In genomic region chr22:39545310-39546063, GRCh38 we compare ENCODE assay signal across 9 cellular contexts. TPM values are rescaled to one million over a fixed set of nuclear protein-coding genes. Genes with fewer than 3 reads are reported as not detected.
A peak's percentile ranks its signal among the peaks of the same experiment; 100 is the strongest.
DNase-seq lines count a peak whose midpoint lies in the region; ATAC-seq, FAIRE-seq and TF ChIP-seq lines count a peak whose summit lies in the region.
"Had no signal": no experiment of that assay in that cellular context is flagged by ENCODE, and none has a peak within 500 bp of the region (broad histone marks: within the 10 kb centered on the region; RNA-seq: fewer than 3 reads in every experiment).

No MANE protein-coding gene starts in this region.

- H3K36me3 Mint-ChIP-seq in activated CD4-positive, alpha-beta T cell treated with anti-CD3 and anti-CD28 coated beads, Interleukin-2, amount 10 ng/mL, durations not matched to agents 7 days and 5 days (ENCODE audit: low read depth): no peaks in the 10 kb centered on the region
- H3K36me3 Mint-ChIP-seq in HFFc6 (ENCODE audit: low read depth): no peaks in the 10 kb centered on the region

- H3K79me2 ChIP-seq in endothelial cell of umbilical vein (ENCODE audit: control insufficient read depth, insufficient read depth, low read length): no peaks in the 10 kb centered on the region

- peaks cover 18% of the 10 kb centered on the region for H3K4me1 Mint-ChIP-seq in activated CD4-positive, alpha-beta T cell treated with anti-CD3 and anti-CD28 coated beads, Interleukin-2, amount 10 ng/mL, durations not matched to agents 7 days and 5 days
- peaks cover 28% of the 10 kb centered on the region for H3K4me1 Mint-ChIP-seq in HFFc6 (ENCODE audit: low read depth)

- H3K9me1 ChIP-seq in endothelial cell of umbilical vein (replicated peaks; ENCODE audit: control insufficient read depth, extremely low read depth, insufficient read depth, low read length): no peaks in the 10 kb centered on the region

- H3K4me3 Mint-ChIP-seq in activated CD4-positive, alpha-beta T cell treated with anti-CD3 and anti-CD28 coated beads, Interleukin-2, amount 10 ng/mL, durations not matched to agents 7 days and 5 days: no peak overlapping the region
- H3K4me3 Mint-ChIP-seq in HFFc6: no peak overlapping the region

- TF ChIP-seq CTCF in HEK293 (tag by site-specific recombination; IDR thresholded peaks at IDR 0.05) (no peak), endothelial cell of umbilical vein (IDR thresholded peaks at IDR 0.05; ENCODE audit: extremely low read depth in 1 of 2, insufficient read depth in 1 of 2, low read depth in 1 of 2, low read length in 2 of 2) (no peak), HFFc6 (IDR thresholded peaks at IDR 0.05) (no peak)

- ATAC-seq in GM21825 (IDR thresholded peaks at IDR 0.05; ENCODE audit: unreplicated experiment): no peak

- no peak overlapping the region for H3K9ac ChIP-seq in endothelial cell of umbilical vein (replicated peaks; ENCODE audit: extremely low read depth, insufficient read depth, low read length)

- H3K36me3 ChIP-seq in HEK293 (ENCODE audit: control insufficient read depth in 2 of 2, insufficient read depth in 1 of 2, low read length in 2 of 2): no peaks in the 10 kb centered on the region
- H3K36me3 ChIP-seq in endothelial cell of umbilical vein (ENCODE audit: control insufficient read depth in 2 of 2, extremely low read depth in 1 of 2, insufficient read depth in 2 of 2, low read length in 2 of 2): no peaks in the 10 kb centered on the region

- no peak overlapping the region for H3K27ac Mint-ChIP-seq in activated CD4-positive, alpha-beta T cell treated with anti-CD3 and anti-CD28 coated beads, Interleukin-2, amount 10 ng/mL, durations not matched to agents 7 days and 5 days
- H3K27ac Mint-ChIP-seq in HFFc6: no peak overlapping the region

- peaks cover 37% of the 10 kb centered on the region for H3K27me3 Mint-ChIP-seq in activated CD4-positive, alpha-beta T cell treated with anti-CD3 and anti-CD28 coated beads, Interleukin-2, amount 10 ng/mL, durations not matched to agents 7 days and 5 days
- peaks cover 16% of the 10 kb centered on the region for H3K27me3 Mint-ChIP-seq in HFFc6 (ENCODE audit: insufficient read depth)

- no TSS peak for BruUV-seq in endothelial cell of umbilical vein (replicated peaks; lab: Mats Ljungman, UMichigan)

- no peaks in the 10 kb centered on the region for H3K27me3 ChIP-seq in endothelial cell of umbilical vein (ENCODE audit: control insufficient read depth in 2 of 2, insufficient read depth in 2 of 2, low read length in 2 of 2)

- CTCF ChIA-PET in HEK293 (lab: Yijun Ruan, JAX) (interaction anchor here (0.7 to 5.2 kb wide), 4 partner anchors 11 to 489 kb away, joined by 3 to 29 read pairs (median 4); no protein-coding TSS in a partner anchor), endothelial cell of umbilical vein (lab: Charles Lee) (interaction anchor here (0.6 to 4.2 kb wide), 5 partner anchors 257 to 1228 kb away, joined by 3 to 51 read pairs (median 4); no protein-coding TSS in a partner anchor)
- CTCF ChIA-PET in activated CD4-positive, alpha-beta T cell treated with anti-CD3 and anti-CD28 coated beads, Interleukin-2, amount 10 ng/mL, durations not matched to agents 7 days and 5 days (lab: Charles Lee): interaction anchor here (0.6 to 3.5 kb wide), 6 partner anchors 10 to 491 kb away, joined by 3 to 24 read pairs (median 4); no protein-coding TSS in a partner anchor

- dilution Hi-C loops in endothelial cell of umbilical vein (cut with MboI; ENCODE audit: extremely low pct_ligation_motif_present, low sequenced_read_pairs): no loop called here

- no peak overlapping the region for H3K4me3 ChIP-seq in HEK293 (ENCODE audit: low read depth, low read length)
- H3K4me3 ChIP-seq in endothelial cell of umbilical vein (replicated peaks in 1 of 3; ENCODE audit: insufficient read depth in 1 of 3, low read depth in 1 of 3, low read length in 3 of 3): no peak overlapping the region

- no peaks in the 10 kb centered on the region for H3K9me3 Mint-ChIP-seq in activated CD4-positive, alpha-beta T cell treated with anti-CD3 and anti-CD28 coated beads, Interleukin-2, amount 10 ng/mL, durations not matched to agents 7 days and 5 days
- no peaks in the 10 kb centered on the region for H3K9me3 Mint-ChIP-seq in HFFc6

- H3K9me3 ChIP-seq in HEK293 (ENCODE audit: control insufficient read depth, insufficient read depth, low read depth, low read length) (no peaks in the 10 kb centered on the region), endothelial cell of umbilical vein (replicated peaks; ENCODE audit: control insufficient read depth, insufficient read depth, low read length) (no peaks in the 10 kb centered on the region)

- POLR2A ChIA-PET in HEK293 (lab: Yijun Ruan, JAX): no interaction called here
- POLR2A ChIA-PET in activated CD4-positive, alpha-beta T cell treated with anti-CD3 and anti-CD28 coated beads, Interleukin-2, amount 10 ng/mL, durations not matched to agents 7 days and 5 days (lab: Charles Lee): interaction anchor here (0.6 kb wide), 1 partner anchor 709 kb away, joined by 3 read pairs; no protein-coding TSS in a partner anchor
- POLR2A ChIA-PET in endothelial cell of umbilical vein (lab: Charles Lee): no interaction called here

- FAIRE-seq in endothelial cell of umbilical vein (lab: Jason Lieb, UNC): peak; percentile 46

- no peak overlapping the region for H3K27ac ChIP-seq in HEK293 (ENCODE audit: extremely low read depth, low read depth, low read length)
- H3K27ac ChIP-seq in endothelial cell of umbilical vein (ENCODE audit: insufficient read depth, low read depth, low read length): no peak overlapping the region

- H2AFZ ChIP-seq in endothelial cell of umbilical vein (ENCODE audit: low read depth, low read length): no peak overlapping the region

- intact Hi-C loops in endothelial cell of umbilical vein (cut with micrococcal nuclease): no loop called here

- H3K4me2 ChIP-seq in endothelial cell of umbilical vein (ENCODE audit: insufficient read depth, low read length): no peak overlapping the region

- no peaks in the 10 kb centered on the region for H3K4me1 ChIP-seq in HEK293 (ENCODE audit: control insufficient read depth, insufficient read depth, low read length)
- H3K4me1 ChIP-seq in endothelial cell of umbilical vein (ENCODE audit: control insufficient read depth, extremely low read depth, insufficient read depth, low read length): no peaks in the 10 kb centered on the region

- TF ChIP-seq POLR2A in endothelial cell of umbilical vein (IDR thresholded peaks at IDR 0.05; ENCODE audit: low read depth, low read length): no peak

- DNase-seq in activated CD4-positive, alpha-beta T cell treated with anti-CD3 and anti-CD28 coated beads, Interleukin-2, amount 10 ng/mL, durations not matched to agents 7 days and 5 days: peak; percentile 66
- DNase-seq in endothelial cell of umbilical vein (ENCODE audit: low read depth, low spot score): peak; percentile 34
- peak; percentile 47 to 72 for DNase-seq in stimulated activated CD4-positive, alpha-beta T cell treated with anti-CD3 and anti-CD28 coated beads, Interleukin-4, amount 100 ng/mL, for 4 hours
- DNase-seq in occipital lobe (lab: John Stamatoyannopoulos, UW): no peak
- no peak for DNase-seq in HFFc6
- DNase-seq in NCI-H2227 (lab: John Stamatoyannopoulos, UW; ENCODE audit: unreplicated experiment): no peak
- DNase-seq: naive B cell had no signal

- H4K20me1 ChIP-seq in endothelial cell of umbilical vein (replicated peaks; ENCODE audit: control insufficient read depth, extremely low read depth, insufficient read depth, low read length): no peaks in the 10 kb centered on the region

RNA-seq across cellular contexts. Expression of gene RPS19BP1, which starts 12.9 kb away (rescaled TPM):
- 10 to 100 TPM; 51.8 to 69.3 TPM for total RNA-seq in activated CD4-positive, alpha-beta T cell treated with anti-CD3 and anti-CD28 coated beads, Interleukin-2, amount 10 ng/mL, durations not matched to agents 7 days and 5 days
- total RNA-seq in endothelial cell of umbilical vein (63.0 and 66.6 TPM in 2 replicates), occipital lobe (18.9 TPM)
- polyA plus RNA-seq in endothelial cell of umbilical vein: 84.3 and 96.5 TPM in 2 replicates
- 80.6 and 106 TPM in 2 replicates for polyA plus RNA-seq in endothelial cell of umbilical vein (2011; cell fraction: cytosol; rRNA removed)
- polyA plus RNA-seq in endothelial cell of umbilical vein (2011; cell fraction: nucleus; rRNA removed): 40.1 and 50.0 TPM in 2 replicates
- 45.5 and 46.8 TPM in 2 replicates for polyA plus RNA-seq in endothelial cell of umbilical vein (2012)
- polyA minus RNA-seq in endothelial cell of umbilical vein: 10.0 and 14.4 TPM in 2 replicates
- polyA minus RNA-seq in endothelial cell of umbilical vein (2011; cell fraction: cytosol; rRNA and poly(A)+ RNA removed): 9.5 TPM
- polyA minus RNA-seq in endothelial cell of umbilical vein (2011; cell fraction: nucleus; rRNA and poly(A)+ RNA removed): 6.6 and 10.2 TPM in 2 replicates
- 10 to 100 TPM; 60.5 to 85.5 (median 75.9) TPM for total RNA-seq in HFFc6 (2021; fragmentation: NEBNext Ultra II Directional; extraction: Animal tissue kit (Norgen Biotek cat#: 25700))

RNA-seq across cellular contexts. Expression of gene CACNA1I, which starts 25.1 kb away (rescaled TPM):
- total RNA-seq in activated CD4-positive, alpha-beta T cell treated with anti-CD3 and anti-CD28 coated beads, Interleukin-2, amount 10 ng/mL, durations not matched to agents 7 days and 5 days: 1 to 10 TPM; 8.4 to 9.3 TPM
- total RNA-seq in endothelial cell of umbilical vein: not detected in 2 replicates
- polyA plus RNA-seq in endothelial cell of umbilical vein: 0.02 TPM in 1 of 2 replicates, not detected in the other
- polyA plus RNA-seq in endothelial cell of umbilical vein (2011; cell fraction: cytosol; rRNA removed): not detected in 2 replicates
- polyA plus RNA-seq in endothelial cell of umbilical vein (2011; cell fraction: nucleus; rRNA removed): 0.01 TPM in 1 of 2 replicates, not detected in the other
- polyA plus RNA-seq in endothelial cell of umbilical vein (2012): not detected in 2 replicates
- not detected in 2 replicates for polyA minus RNA-seq in endothelial cell of umbilical vein
- not detected for polyA minus RNA-seq in endothelial cell of umbilical vein (2011; cell fraction: cytosol; rRNA and poly(A)+ RNA removed)
- not detected in 2 replicates for polyA minus RNA-seq in endothelial cell of umbilical vein (2011; cell fraction: nucleus; rRNA and poly(A)+ RNA removed)
- total RNA-seq in occipital lobe: 6.7 TPM
- total RNA-seq in HFFc6 (2021; fragmentation: NEBNext Ultra II Directional; extraction: Animal tissue kit (Norgen Biotek cat#: 25700)): not detected

RNA-seq across cellular contexts. Expression of gene ATF4, which starts 25.1 kb away (rescaled TPM):
- total RNA-seq in activated CD4-positive, alpha-beta T cell treated with anti-CD3 and anti-CD28 coated beads, Interleukin-2, amount 10 ng/mL, durations not matched to agents 7 days and 5 days: 100 to 1,000 TPM; 372 to 437 TPM
- total RNA-seq in endothelial cell of umbilical vein: 312 and 324 TPM in 2 replicates
- polyA plus RNA-seq in endothelial cell of umbilical vein: 581 and 668 TPM in 2 replicates
- 869 and 960 TPM in 2 replicates for polyA plus RNA-seq in endothelial cell of umbilical vein (2011; cell fraction: cytosol; rRNA removed)
- 1,073 and 1,121 TPM in 2 replicates for polyA plus RNA-seq in endothelial cell of umbilical vein (2011; cell fraction: nucleus; rRNA removed)
- polyA plus RNA-seq in endothelial cell of umbilical vein (2012): 312 and 313 TPM in 2 replicates
- polyA minus RNA-seq in endothelial cell of umbilical vein: 203 and 214 TPM in 2 replicates
- polyA minus RNA-seq in endothelial cell of umbilical vein (2011; cell fraction: cytosol; rRNA and poly(A)+ RNA removed): 187 TPM
- polyA minus RNA-seq in endothelial cell of umbilical vein (2011; cell fraction: nucleus; rRNA and poly(A)+ RNA removed): 160 and 165 TPM in 2 replicates
- 90.3 TPM for total RNA-seq in occipital lobe
- total RNA-seq in HFFc6 (2021; fragmentation: NEBNext Ultra II Directional; extraction: Animal tissue kit (Norgen Biotek cat#: 25700)): 100 to 1,000 TPM; 227 to 271 (median 249) TPM

RNA-seq across cellular contexts. Expression of gene MIEF1, which starts 43.4 kb away (rescaled TPM):
- 10 to 100 TPM; 34.8 to 40.0 TPM for total RNA-seq in activated CD4-positive, alpha-beta T cell treated with anti-CD3 and anti-CD28 coated beads, Interleukin-2, amount 10 ng/mL, durations not matched to agents 7 days and 5 days
- 24.7 and 31.1 TPM in 2 replicates for total RNA-seq in endothelial cell of umbilical vein
- polyA plus RNA-seq in endothelial cell of umbilical vein: 14.2 and 14.8 TPM in 2 replicates
- polyA plus RNA-seq in endothelial cell of umbilical vein (2011; cell fraction: cytosol; rRNA removed): 13.2 and 13.6 TPM in 2 replicates
- 10.4 and 11.0 TPM in 2 replicates for polyA plus RNA-seq in endothelial cell of umbilical vein (2011; cell fraction: nucleus; rRNA removed)
- 16.4 and 18.8 TPM in 2 replicates for polyA plus RNA-seq in endothelial cell of umbilical vein (2012)
- polyA minus RNA-seq in endothelial cell of umbilical vein: 28.1 and 29.4 TPM in 2 replicates
- 16.6 TPM for polyA minus RNA-seq in endothelial cell of umbilical vein (2011; cell fraction: cytosol; rRNA and poly(A)+ RNA removed)
- polyA minus RNA-seq in endothelial cell of umbilical vein (2011; cell fraction: nucleus; rRNA and poly(A)+ RNA removed): 7.9 and 11.6 TPM in 2 replicates
- total RNA-seq in occipital lobe: 16.1 TPM
- total RNA-seq in HFFc6 (2021; fragmentation: NEBNext Ultra II Directional; extraction: Animal tissue kit (Norgen Biotek cat#: 25700)): 10 to 100 TPM; 26.4 to 32.8 (median 28.7) TPM

Comparison
In these comparisons a context has a peak if more than half of its experiments do, and no peak if none do; other contexts are left out.
1. DNase-seq: peak in activated CD4-positive, alpha-beta T cell treated with anti-CD3 and anti-CD28 coated beads, Interleukin-2, amount 10 ng/mL, durations not matched to agents 7 days and 5 days (single experiment), endothelial cell of umbilical vein (single experiment) and stimulated activated CD4-positive, alpha-beta T cell treated with anti-CD3 and anti-CD28 coated beads, Interleukin-4, amount 100 ng/mL, for 4 hours (2 of 2); none in occipital lobe (single experiment), HFFc6 (single experiment) and NCI-H2227 (single experiment).